In genomic region chr9:137691648-137692357, GRCh38 we compare ENCODE assay signal across 12 cellular contexts.
DNase-seq lines count a peak whose midpoint lies in the region; TF ChIP-seq lines count a peak whose summit lies in the region.
"Had no signal": no experiment of that assay in that cellular context is flagged by ENCODE, and none has a peak within 500 bp of the region (broad histone marks: within the 10 kb centered on the region; RNA-seq: fewer than 3 reads in every experiment).

No MANE protein-coding gene starts in this region.

- no peak overlapping the region for H2BK12ac ChIP-seq in trophoblast cell (ENCODE audit: low read length)

- no peak overlapping the region for H4K91ac ChIP-seq in trophoblast cell (ENCODE audit: low read depth, low read length)

- H4K12ac ChIP-seq in trophoblast cell (ENCODE audit: low read depth, low read length) = no peak overlapping the region

- H3K9me3 Mint-ChIP-seq in dendritic cell treated with granulocyte-macrophage colony-stimulating factor and Interleukin-4, amounts not matched to agents 40 ng/mL and 50 ng/mL, for 4 days = no peaks in the 10 kb centered on the region

- no peak overlapping the region for H3K4me2 ChIP-seq in trophoblast cell (ENCODE audit: low read length)

- peaks cover 6% of the 10 kb centered on the region for H3K79me2 ChIP-seq in trophoblast cell (ENCODE audit: control insufficient read depth, insufficient read depth, low read length, poor library complexity)

- no peak overlapping the region for H3K14ac ChIP-seq in trophoblast cell (ENCODE audit: low read length)

- H3K9me3 ChIP-seq in trophoblast cell (ENCODE audit: insufficient read depth, low read depth, low read length) = peaks cover 2% of the 10 kb centered on the region
- H3K9me3 ChIP-seq in BE2C = no peaks in the 10 kb centered on the region
- H3K9me3 ChIP-seq: uterus had no signal

- no peak overlapping the region for H3K4me3 ChIP-seq in trophoblast cell (ENCODE audit: low read depth, low read length)
- H3K4me3 ChIP-seq in BE2C (ENCODE audit: low read depth, low read length) = no peak overlapping the region
- H3K4me3 ChIP-seq: cardiac muscle cell, uterus had no signal

- peak; percentile 11 for DNase-seq in NCI-H1092 treated with DMSO at 0.1 percent for 48 hours (lab: John Stamatoyannopoulos, UW)
- DNase-seq in NCI-H1092 (lab: John Stamatoyannopoulos, UW) = no peak
- DNase-seq in NCI-H510A treated with DMSO at 0.1 percent for 48 hours (lab: John Stamatoyannopoulos, UW) = peak; percentile 87
- no peak for DNase-seq in trophoblast cell
- DNase-seq in BE2C = no peak
- DNase-seq in SK-N-DZ (ENCODE audit: low spot score) = no peak
- no peak for DNase-seq in glomerular visceral epithelial cell (ENCODE audit: extremely low spot score)
- DNase-seq: activated CD4-positive, CD25-positive, alpha-beta regulatory T cell; H7; uterus had no signal

- H3K4ac ChIP-seq in trophoblast cell (ENCODE audit: low read depth, low read length) = peak overlapping the region; percentile 4

- no peak overlapping the region for H3K9ac ChIP-seq in trophoblast cell (ENCODE audit: low read length)

- H3K27ac Mint-ChIP-seq in dendritic cell treated with granulocyte-macrophage colony-stimulating factor and Interleukin-4, amounts not matched to agents 40 ng/mL and 50 ng/mL, for 4 days = peak overlapping the region; percentile 50

- no CpG with 5 or more reads among the region's 12 CpGs for WGBS in trophoblast cell (ENCODE audit: extremely low coverage, insufficient coverage, insufficient read length)

- H3K27ac ChIP-seq in trophoblast cell (ENCODE audit: low read depth, low read length) = no peak overlapping the region
- H3K27ac ChIP-seq: cardiac muscle cell, uterus had no signal

- no peak overlapping the region for H3K23ac ChIP-seq in trophoblast cell (ENCODE audit: low read length)

- no peak overlapping the region for H3K4me3 Mint-ChIP-seq in dendritic cell treated with granulocyte-macrophage colony-stimulating factor and Interleukin-4, amounts not matched to agents 40 ng/mL and 50 ng/mL, for 4 days

- no peak overlapping the region for H2AFZ ChIP-seq in trophoblast cell (ENCODE audit: insufficient read depth, low read length, poor library complexity)

- H3K79me1 ChIP-seq in trophoblast cell (ENCODE audit: low read length) = no peaks in the 10 kb centered on the region

- H3K4me1 Mint-ChIP-seq in dendritic cell treated with granulocyte-macrophage colony-stimulating factor and Interleukin-4, amounts not matched to agents 40 ng/mL and 50 ng/mL, for 4 days (ENCODE audit: low read depth) = peaks cover 55% of the 10 kb centered on the region

- H3K36me3 ChIP-seq in trophoblast cell (ENCODE audit: control insufficient read depth in 1 of 2, insufficient read depth in 2 of 2, low read length in 2 of 2) (peaks cover 4 to 6% of the 10 kb centered on the region in 2 experiments), BE2C (no peaks in the 10 kb centered on the region; the same call in 1 of the 2 replicates)
- H3K36me3 ChIP-seq: cardiac muscle cell, uterus had no signal

- TF ChIP-seq CTCF in BE2C (IDR thresholded peaks at IDR 0.05; ENCODE audit: low read depth, low read length) = no peak

- no peak overlapping the region for H2BK120ac ChIP-seq in trophoblast cell (ENCODE audit: insufficient read depth, low read length, poor library complexity)

- H3K4me1 ChIP-seq in trophoblast cell (ENCODE audit: control insufficient read depth in 1 of 2, insufficient read depth in 2 of 2, low read length in 2 of 2) (peaks cover 0 to 6% of the 10 kb centered on the region in 2 experiments), BE2C (peaks cover under 1% of the 10 kb centered on the region; the same call in 1 of the 2 replicates)

- H3K36me3 Mint-ChIP-seq in dendritic cell treated with granulocyte-macrophage colony-stimulating factor and Interleukin-4, amounts not matched to agents 40 ng/mL and 50 ng/mL, for 4 days (ENCODE audit: low read depth) = peaks cover 21% of the 10 kb centered on the region

- H2AK5ac ChIP-seq in trophoblast cell (ENCODE audit: low read length) = no peak overlapping the region

- H4K8ac ChIP-seq in trophoblast cell (ENCODE audit: low read depth, low read length) = no peak overlapping the region

- H3K18ac ChIP-seq in trophoblast cell (ENCODE audit: low read length) = no peak overlapping the region

- no peaks in the 10 kb centered on the region for H3K27me3 ChIP-seq in trophoblast cell (ENCODE audit: insufficient read depth, low read length)
- no peaks in the 10 kb centered on the region for H3K27me3 ChIP-seq in BE2C
- H3K27me3 ChIP-seq: cardiac muscle cell, uterus had no signal

- H3K27me3 Mint-ChIP-seq in dendritic cell treated with granulocyte-macrophage colony-stimulating factor and Interleukin-4, amounts not matched to agents 40 ng/mL and 50 ng/mL, for 4 days = no peaks in the 10 kb centered on the region

- H2BK5ac ChIP-seq in trophoblast cell (ENCODE audit: low read depth, low read length, poor library complexity) = no peak overlapping the region

- intact Hi-C loops in dendritic cell treated with granulocyte-macrophage colony-stimulating factor and Interleukin-4, amounts not matched to agents 40 ng/mL and 50 ng/mL, for 4 days (cut with micrococcal nuclease) = loop anchor here (10.0 kb wide), 1 partner anchor 107 kb away; no protein-coding TSS in a partner anchor

Comparison
In these comparisons a context has a peak if more than half of its experiments do, and no peak if none do; other contexts are left out.
1. DNase-seq: peak in NCI-H1092 treated with DMSO at 0.1 percent for 48 hours (single experiment) and NCI-H510A treated with DMSO at 0.1 percent for 48 hours (single experiment); none in NCI-H1092 (single experiment), trophoblast cell (0 of 2), BE2C (single experiment), SK-N-DZ (single experiment) and glomerular visceral epithelial cell (single experiment).